ENCODE assay signal across 11 cellular contexts in the genomic region with DNA sequence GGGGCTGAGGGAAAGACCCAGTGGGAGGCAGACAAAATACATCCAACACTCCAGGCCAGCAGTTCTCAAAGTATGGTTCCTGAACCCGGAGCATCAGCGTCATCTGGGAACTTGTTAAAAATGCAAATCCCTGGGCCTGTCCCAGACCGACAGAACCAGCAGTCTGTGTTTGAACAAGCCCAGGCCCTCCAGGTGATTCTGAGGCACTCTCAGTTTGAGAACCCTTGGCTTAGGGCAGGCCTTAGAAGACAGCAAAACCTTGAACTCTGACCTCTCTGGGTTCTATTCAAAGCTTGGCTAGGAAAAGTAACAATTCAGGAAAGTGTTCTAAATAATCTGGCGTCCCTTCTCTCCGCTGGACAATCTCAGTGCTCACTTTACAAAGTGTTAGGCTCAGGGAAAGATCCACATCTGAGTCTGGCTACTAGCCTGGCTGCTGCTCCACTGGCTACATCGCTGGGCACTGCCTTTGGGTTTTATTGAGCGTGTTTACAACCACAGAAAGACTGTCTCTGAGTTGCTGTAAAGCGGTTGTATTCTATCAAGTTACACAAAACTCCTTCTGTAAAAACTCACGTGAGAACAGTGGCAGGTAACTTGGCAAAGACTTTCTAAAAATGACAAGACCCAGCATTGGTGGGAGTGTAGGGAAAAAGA.
DNase-seq lines count a peak whose midpoint lies in the region; ATAC-seq lines count a peak whose summit lies in the region.
"Had no signal": no experiment of that assay in that cellular context is flagged by ENCODE, and none has a peak within 500 bp of the region (broad histone marks: within the 10 kb centered on the region; RNA-seq: fewer than 3 reads in every experiment).

No MANE protein-coding gene starts in this region.

- 95% methylated on average over 7 of the region's 9 CpGs for WGBS in mesenchymal stem cell

- H3K27ac Mint-ChIP-seq in activated CD4-positive, alpha-beta T cell treated with anti-CD3 and anti-CD28 coated beads, Interleukin-2, amount 10 ng/mL, durations not matched to agents 7 days and 5 days = no peak overlapping the region

- no peaks in the 10 kb centered on the region for H3K9me2 ChIP-seq in Karpas-422 (replicated peaks; ENCODE audit: insufficient read depth, low read length)

- H3K4me1 ChIP-seq in Karpas-422 (ENCODE audit: low read length) = peaks cover 72% of the 10 kb centered on the region
- H3K4me1 ChIP-seq in mesenchymal stem cell (ENCODE audit: control insufficient read depth, insufficient read depth, low read depth, low read length) = peaks cover 28% of the 10 kb centered on the region

- peaks cover 8% of the 10 kb centered on the region for H3K79me1 ChIP-seq in mesenchymal stem cell (replicated peaks; ENCODE audit: low read length, poor library complexity, severe bottlenecking)

- peaks cover 7% of the 10 kb centered on the region for H3K36me3 Mint-ChIP-seq in activated CD4-positive, alpha-beta T cell treated with anti-CD3 and anti-CD28 coated beads, Interleukin-2, amount 10 ng/mL, durations not matched to agents 7 days and 5 days (ENCODE audit: low read depth)

- no peak overlapping the region; the same call in 1 of the 2 replicates for H2AFZ ChIP-seq in Karpas-422 (ENCODE audit: low read length)
- no peak overlapping the region for H2AFZ ChIP-seq in mesenchymal stem cell (ENCODE audit: low read depth, low read length)

- no peaks in the 10 kb centered on the region for H4K20me1 ChIP-seq in Karpas-422 (ENCODE audit: insufficient read depth, low read depth, low read length)

- H3K4me3 Mint-ChIP-seq in activated CD4-positive, alpha-beta T cell treated with anti-CD3 and anti-CD28 coated beads, Interleukin-2, amount 10 ng/mL, durations not matched to agents 7 days and 5 days = no peak overlapping the region
- H3K4me3 Mint-ChIP-seq: neural crest cell had no signal

- H3K9ac ChIP-seq in Karpas-422 (ENCODE audit: low read length) (peak overlapping the region; percentile 71), mesenchymal stem cell (ENCODE audit: low read length) (no peak overlapping the region)

- no peaks in the 10 kb centered on the region for H3K27me3 ChIP-seq in Karpas-422 (ENCODE audit: low read length)
- H3K27me3 ChIP-seq in mesenchymal stem cell (ENCODE audit: control insufficient read depth in 1 of 2, insufficient read depth in 1 of 2, low read length in 2 of 2) = peaks cover 0 to 9% of the 10 kb centered on the region in 2 experiments
- no peaks in the 10 kb centered on the region for H3K27me3 ChIP-seq in H7 (ENCODE audit: control insufficient read depth, insufficient read depth, low read length)

- no peak overlapping the region for H2BK5ac ChIP-seq in mesenchymal stem cell (ENCODE audit: low read depth, low read length, poor library complexity, severe bottlenecking)

- no peak overlapping the region for H2BK15ac ChIP-seq in mesenchymal stem cell (ENCODE audit: low read depth, poor library complexity, severe bottlenecking)

- H3K23ac ChIP-seq in mesenchymal stem cell (ENCODE audit: low read length in 2 of 2) = no peak overlapping the region

- H4K8ac ChIP-seq in mesenchymal stem cell (ENCODE audit: low read length) = no peak overlapping the region

- no peaks in the 10 kb centered on the region for H3K9me3 ChIP-seq in Karpas-422 (ENCODE audit: low read length)
- no peaks in the 10 kb centered on the region for H3K9me3 ChIP-seq in mesenchymal stem cell (ENCODE audit: control insufficient read depth, low read length)

- H3K4ac ChIP-seq in mesenchymal stem cell (ENCODE audit: low read depth in 1 of 2, low read length in 2 of 2) = no peak overlapping the region

- no peaks in the 10 kb centered on the region for H3K79me2 ChIP-seq in Karpas-422 (ENCODE audit: low read length)

- POLR2A ChIA-PET in activated CD4-positive, alpha-beta T cell treated with anti-CD3 and anti-CD28 coated beads, Interleukin-2, amount 10 ng/mL, durations not matched to agents 7 days and 5 days (lab: Charles Lee) = no interaction called here

- H3K9me3 Mint-ChIP-seq in activated CD4-positive, alpha-beta T cell treated with anti-CD3 and anti-CD28 coated beads, Interleukin-2, amount 10 ng/mL, durations not matched to agents 7 days and 5 days = peaks cover 3% of the 10 kb centered on the region
- H3K9me3 Mint-ChIP-seq: neural crest cell had no signal

- H4K91ac ChIP-seq in mesenchymal stem cell (ENCODE audit: low read length) = no peak overlapping the region

- peak; percentile 25 for DNase-seq in activated CD4-positive, alpha-beta T cell treated with anti-CD3 and anti-CD28 coated beads for 48 hours
- DNase-seq in activated CD4-positive, alpha-beta T cell treated with anti-CD3 and anti-CD28 coated beads, Interleukin-2, amount 10 ng/mL, durations not matched to agents 7 days and 5 days = no peak
- DNase-seq in Karpas-422 = peak; percentile 78
- no peak for DNase-seq in mesenchymal stem cell
- no peak for DNase-seq in HUDEP-2 (lab: John Stamatoyannopoulos, UW; ENCODE audit: unreplicated experiment in 76 of 76)
- no peak for DNase-seq in H7
- DNase-seq in OCI-M2 (lab: John Stamatoyannopoulos, UW; ENCODE audit: unreplicated experiment) = no peak
- DNase-seq: DMS53, NCI-H69 had no signal

- peak overlapping the region in 1 of 2 experiments; percentile 7 for H2BK12ac ChIP-seq in mesenchymal stem cell (ENCODE audit: low read length in 2 of 2)

- H3K4me3 ChIP-seq in Karpas-422 (ENCODE audit: low read length) (peak overlapping the region; percentile 53), mesenchymal stem cell (ENCODE audit: insufficient read depth in 1 of 2, low read depth in 1 of 2, low read length in 2 of 2) (no peak overlapping the region), H7 (ENCODE audit: insufficient read depth, low read depth, low read length) (no peak overlapping the region)

- peaks cover 66% of the 10 kb centered on the region for H3K4me1 Mint-ChIP-seq in activated CD4-positive, alpha-beta T cell treated with anti-CD3 and anti-CD28 coated beads, Interleukin-2, amount 10 ng/mL, durations not matched to agents 7 days and 5 days
- H3K4me1 Mint-ChIP-seq: neural crest cell had no signal

- no peaks in the 10 kb centered on the region for H3K27me3 Mint-ChIP-seq in activated CD4-positive, alpha-beta T cell treated with anti-CD3 and anti-CD28 coated beads, Interleukin-2, amount 10 ng/mL, durations not matched to agents 7 days and 5 days

- H3K4me2 ChIP-seq in Karpas-422 (ENCODE audit: low read depth, low read length, poor library complexity, severe bottlenecking) = peak overlapping the region; percentile 67
- peak overlapping the region; percentile 8 for H3K4me2 ChIP-seq in mesenchymal stem cell (ENCODE audit: low read length, poor library complexity, severe bottlenecking)

- H3K27ac ChIP-seq in Karpas-422 (ENCODE audit: low read length) = peak overlapping the region; percentile 99
- peak overlapping the region; percentile 33 for H3K27ac ChIP-seq in mesenchymal stem cell (ENCODE audit: low read length, poor library complexity, severe bottlenecking)

- H3K14ac ChIP-seq in mesenchymal stem cell (ENCODE audit: low read length in 2 of 2) = no peak overlapping the region

- peak; percentile 6 for ATAC-seq in GM21576 (IDR thresholded peaks at IDR 0.05; ENCODE audit: unreplicated experiment)

- H3K36me3 ChIP-seq in Karpas-422 (ENCODE audit: insufficient read depth, low read length) (no peaks in the 10 kb centered on the region), mesenchymal stem cell (ENCODE audit: control insufficient read depth in 1 of 2, insufficient read depth in 2 of 2, low read depth in 1 of 2, low read length in 2 of 2) (no peaks in the 10 kb centered on the region), H7 (replicated peaks; ENCODE audit: control insufficient read depth, insufficient read depth, low read length) (no peaks in the 10 kb centered on the region)

- CTCF ChIA-PET in activated CD4-positive, alpha-beta T cell treated with anti-CD3 and anti-CD28 coated beads, Interleukin-2, amount 10 ng/mL, durations not matched to agents 7 days and 5 days (lab: Charles Lee) = no interaction called here

- no peak overlapping the region for H3K18ac ChIP-seq in mesenchymal stem cell (ENCODE audit: low read depth in 1 of 2, low read length in 2 of 2)

- H2AK5ac ChIP-seq in mesenchymal stem cell (ENCODE audit: low read length, severe bottlenecking) = peak overlapping the region; percentile 76

- H2BK120ac ChIP-seq in mesenchymal stem cell (ENCODE audit: low read depth, low read length) = no peak overlapping the region

Comparison
In these comparisons a context has a peak if more than half of its experiments do, and no peak if none do; other contexts are left out.
1. DNase-seq: peak in activated CD4-positive, alpha-beta T cell treated with anti-CD3 and anti-CD28 coated beads for 48 hours (single experiment) and Karpas-422 (single experiment); none in activated CD4-positive, alpha-beta T cell treated with anti-CD3 and anti-CD28 coated beads, Interleukin-2, amount 10 ng/mL, durations not matched to agents 7 days and 5 days (single experiment), mesenchymal stem cell (single experiment), HUDEP-2 (0 of 76), H7 (single experiment) and OCI-M2 (single experiment).